Comparison of ENCODE assay signal across 13 cellular contexts in genomic region chr9:36461341-36461740, GRCh38.
A peak's percentile ranks its signal among the peaks of the same experiment; 100 is the strongest.
DNase-seq lines count a peak whose midpoint lies in the region; ATAC-seq, FAIRE-seq and TF ChIP-seq lines count a peak whose summit lies in the region.
"Had no signal": no experiment of that assay in that cellular context is flagged by ENCODE, and none has a peak within 500 bp of the region (broad histone marks: within the 10 kb centered on the region; RNA-seq: fewer than 3 reads in every experiment).

No MANE protein-coding gene starts in this region.

- TF ChIP-seq CTCF in natural killer cell (IDR thresholded peaks at IDR 0.05) (no peak), astrocyte (IDR thresholded peaks at IDR 0.05; ENCODE audit: insufficient read depth, low read depth, low read length) (no peak), kidney (IDR thresholded peaks at IDR 0.05; ENCODE audit: borderline replicate concordance, extremely low read depth, insufficient read depth) (no peak)

- H3K27me3 ChIP-seq in astrocyte (ENCODE audit: insufficient read depth, low read length) = no peaks in the 10 kb centered on the region
- H3K27me3 ChIP-seq: spleen had no signal

- H3K4me3 Mint-ChIP-seq in natural killer cell (no peak overlapping the region), astrocyte (ENCODE audit: unreplicated experiment) (no peak overlapping the region), immature natural killer cell (no peak overlapping the region)
- no peak overlapping the region for H3K4me3 Mint-ChIP-seq in natural killer cell treated with Interleukin-12 subunit alpha and Interleukin-12 subunit beta and Interleukin-15 and Interleukin-18, amount 100 ng/mL, for 72 hours

- H3K27me3 Mint-ChIP-seq in natural killer cell (ENCODE audit: low read depth in 2 of 2) (no peaks in the 10 kb centered on the region), astrocyte (ENCODE audit: low read depth, unreplicated experiment) (no peaks in the 10 kb centered on the region), immature natural killer cell (ENCODE audit: low read depth in 3 of 3) (peaks cover 7 to 11% (median 7%) of the 10 kb centered on the region in 3 donors)
- H3K27me3 Mint-ChIP-seq in natural killer cell treated with Interleukin-12 subunit alpha and Interleukin-12 subunit beta and Interleukin-15 and Interleukin-18, amount 100 ng/mL, for 72 hours = no peaks in the 10 kb centered on the region

- no peak for DNase-seq in natural killer cell
- DNase-seq in natural killer cell treated with Interleukin-12 subunit alpha and Interleukin-12 subunit beta and Interleukin-15 and Interleukin-18, amount 100 ng/mL, for 72 hours (ENCODE audit: low spot score) = no peak
- DNase-seq in astrocyte (ENCODE audit: low read depth) = peak; percentile 27
- DNase-seq in immature natural killer cell = no peak
- no peak for DNase-seq in NOMO-1 (lab: John Stamatoyannopoulos, UW; ENCODE audit: unreplicated experiment in 2 of 2)
- DNase-seq in kidney = no peak
- DNase-seq in NCI-H2227 (lab: John Stamatoyannopoulos, UW; ENCODE audit: unreplicated experiment) = no peak
- DNase-seq: amniotic stem cell, GF-D8, NCI-H2171 treated with DMSO at 0.1 percent for 48 hours, spleen had no signal

- H3K9me3 Mint-ChIP-seq in natural killer cell (no peaks in the 10 kb centered on the region), astrocyte (ENCODE audit: unreplicated experiment) (no peaks in the 10 kb centered on the region), immature natural killer cell (no peaks in the 10 kb centered on the region)
- no peaks in the 10 kb centered on the region for H3K9me3 Mint-ChIP-seq in natural killer cell treated with Interleukin-12 subunit alpha and Interleukin-12 subunit beta and Interleukin-15 and Interleukin-18, amount 100 ng/mL, for 72 hours

- ATAC-seq in natural killer cell = no peak
- no peak for ATAC-seq in natural killer cell treated with Interleukin-12 subunit alpha and Interleukin-12 subunit beta and Interleukin-15 and Interleukin-18, amount 100 ng/mL, for 72 hours
- ATAC-seq in GM19023 (IDR thresholded peaks at IDR 0.05; ENCODE audit: unreplicated experiment) = no peak
- ATAC-seq: esophagus mucosa had no signal

- H3K4me1 ChIP-seq in astrocyte (ENCODE audit: insufficient read depth, low read length) = peaks cover 4% of the 10 kb centered on the region
- H3K4me1 ChIP-seq in kidney (ENCODE audit: control insufficient read depth in 1 of 2, insufficient read depth in 1 of 2, low read depth in 1 of 2, low read length in 2 of 2) = peaks cover 2 to 3% of the 10 kb centered on the region in 2 donors

- H3K4me1 Mint-ChIP-seq in natural killer cell = peaks cover 62 to 65% of the 10 kb centered on the region in 2 donors
- peaks cover 38 to 54% of the 10 kb centered on the region in 2 donors for H3K4me1 Mint-ChIP-seq in natural killer cell treated with Interleukin-12 subunit alpha and Interleukin-12 subunit beta and Interleukin-15 and Interleukin-18, amount 100 ng/mL, for 72 hours (ENCODE audit: low read depth in 2 of 2)
- H3K4me1 Mint-ChIP-seq in astrocyte (ENCODE audit: low read depth, unreplicated experiment) = peaks cover 22% of the 10 kb centered on the region
- H3K4me1 Mint-ChIP-seq in immature natural killer cell = peaks cover 48 to 77% of the 10 kb centered on the region in 2 donors

- H3K27ac ChIP-seq in astrocyte (ENCODE audit: low read depth, low read length) (no peak overlapping the region), kidney (ENCODE audit: low read depth in 2 of 2, low read length in 2 of 2) (no peak overlapping the region)

- H3K36me3 Mint-ChIP-seq in natural killer cell (no peaks in the 10 kb centered on the region), astrocyte (ENCODE audit: low read depth, unreplicated experiment) (peaks cover 11% of the 10 kb centered on the region), immature natural killer cell (no peaks in the 10 kb centered on the region)
- no peaks in the 10 kb centered on the region for H3K36me3 Mint-ChIP-seq in natural killer cell treated with Interleukin-12 subunit alpha and Interleukin-12 subunit beta and Interleukin-15 and Interleukin-18, amount 100 ng/mL, for 72 hours

- intact Hi-C loops in natural killer cell (cut with micrococcal nuclease) (no loop called here), kidney (cut with DNase I) (no loop called here)

- peaks cover 3% of the 10 kb centered on the region for H3K36me3 ChIP-seq in astrocyte (ENCODE audit: insufficient read depth, low read length)
- no peaks in the 10 kb centered on the region for H3K36me3 ChIP-seq in kidney (ENCODE audit: control insufficient read depth in 1 of 2, insufficient read depth in 2 of 2, low read length in 2 of 2)

- H4K20me1 ChIP-seq in astrocyte (ENCODE audit: insufficient read depth, low read length) = peaks cover 41% of the 10 kb centered on the region

- peaks cover 27% of the 10 kb centered on the region for H3K79me2 ChIP-seq in astrocyte (ENCODE audit: insufficient read depth, low read length)

- no peak overlapping the region for H3K4me3 ChIP-seq in astrocyte (ENCODE audit: insufficient read depth, low read depth, low read length)
- no peak overlapping the region for H3K4me3 ChIP-seq in kidney (ENCODE audit: low read length in 2 of 2)
- H3K4me3 ChIP-seq: spleen had no signal

- no peak for FAIRE-seq in astrocyte (lab: Jason Lieb, UNC)
- no peak for FAIRE-seq in kidney (lab: Jason Lieb, UNC)

- H3K9ac ChIP-seq in astrocyte (ENCODE audit: low read length) (no peak overlapping the region), kidney (ENCODE audit: low read length in 2 of 2) (no peak overlapping the region)

- H3K27ac Mint-ChIP-seq in natural killer cell = peak overlapping the region; percentile 11 to 90
- no peak overlapping the region for H3K27ac Mint-ChIP-seq in natural killer cell treated with Interleukin-12 subunit alpha and Interleukin-12 subunit beta and Interleukin-15 and Interleukin-18, amount 100 ng/mL, for 72 hours
- peak overlapping the region; percentile 30 for H3K27ac Mint-ChIP-seq in astrocyte (ENCODE audit: unreplicated experiment)
- H3K27ac Mint-ChIP-seq in immature natural killer cell = peak overlapping the region; percentile 6 to 83 (median 56)

- no peak overlapping the region for H2AFZ ChIP-seq in astrocyte (ENCODE audit: low read depth, low read length)

- no peak overlapping the region for H3K4me2 ChIP-seq in astrocyte (ENCODE audit: low read length)

- H3K9me3 ChIP-seq in astrocyte (ENCODE audit: insufficient read depth, low read depth, low read length) (no peaks in the 10 kb centered on the region), kidney (ENCODE audit: control insufficient read depth in 1 of 2, low read length in 2 of 2) (no peaks in the 10 kb centered on the region)
- H3K9me3 ChIP-seq: spleen had no signal

Comparison
In these comparisons a context has a peak if more than half of its experiments do, and no peak if none do; other contexts are left out.
1. H3K27ac Mint-ChIP-seq: peak in natural killer cell (2 of 2), astrocyte (single experiment) and immature natural killer cell (6 of 6); none in natural killer cell treated with Interleukin-12 subunit alpha and Interleukin-12 subunit beta and Interleukin-15 and Interleukin-18, amount 100 ng/mL, for 72 hours (0 of 2).